Comparison of ENCODE assay signal across 21 cellular contexts in genomic region chr3:13705051-13705450, GRCh38.
DNase-seq lines count a peak whose midpoint lies in the region; ATAC-seq and TF ChIP-seq lines count a peak whose summit lies in the region.
"Had no signal": no experiment of that assay in that cellular context is flagged by ENCODE, and none has a peak within 500 bp of the region (broad histone marks: within the 10 kb centered on the region; RNA-seq: fewer than 3 reads in every experiment).

No MANE protein-coding gene starts in this region.

- H3K36me3 Mint-ChIP-seq in osteocyte (ENCODE audit: unreplicated experiment): no peaks in the 10 kb centered on the region
- no peaks in the 10 kb centered on the region for H3K36me3 Mint-ChIP-seq in activated naive CD4-positive, alpha-beta T cell treated with anti-CD3 and anti-CD28 coated beads for 36 hours (ENCODE audit: low read depth)
- H3K36me3 Mint-ChIP-seq: IgD-negative memory B cell had no signal

- no peak overlapping the region for H3K4me3 Mint-ChIP-seq in osteocyte (ENCODE audit: unreplicated experiment)
- no peak overlapping the region for H3K4me3 Mint-ChIP-seq in activated naive CD4-positive, alpha-beta T cell treated with anti-CD3 and anti-CD28 coated beads for 36 hours
- H3K4me3 Mint-ChIP-seq: HFFc6 had no signal

- peak; percentile 51 for DNase-seq in cardiac septum (ENCODE audit: low spot score)
- DNase-seq in Right ventricle myocardium inferior (ENCODE audit: missing footprints): no peak
- DNase-seq in activated CD8-positive, alpha-beta memory T cell treated with anti-CD3 and anti-CD28 coated beads, Interleukin-2, amount 50 U/mL, for 48 hours: peak; percentile 10
- peak; percentile 49 for DNase-seq in osteocyte (ENCODE audit: extremely low spot score, unreplicated experiment)
- peak; percentile 6 for DNase-seq in upper lobe of right lung
- no peak for DNase-seq in activated naive CD4-positive, alpha-beta T cell treated with anti-CD3 and anti-CD28 coated beads for 36 hours
- no peak for DNase-seq in NCI-H2196 treated with DMSO at 0.1 percent for 48 hours (lab: John Stamatoyannopoulos, UW; ENCODE audit: unreplicated experiment)
- DNase-seq: C1 segment of cervical spinal cord, DMS79, H7, HFFc6, Kasumi-1, MG63, NCI-H1048, NCI-H146, NCI-H2029 treated with DMSO at 0.1 percent for 48 hours, NCI-H2171 treated with DMSO at 0.1 percent for 48 hours, SHP77 treated with DMSO at 0.1 percent for 48 hours, SK-N-SH had no signal

- H3K9me3 Mint-ChIP-seq in osteocyte (ENCODE audit: unreplicated experiment): peaks cover 61% of the 10 kb centered on the region
- H3K9me3 Mint-ChIP-seq in activated naive CD4-positive, alpha-beta T cell treated with anti-CD3 and anti-CD28 coated beads for 36 hours: peaks cover 18% of the 10 kb centered on the region

- H3K36me3 ChIP-seq in upper lobe of right lung: no peaks in the 10 kb centered on the region
- H3K36me3 ChIP-seq: MG63 had no signal

- ATAC-seq in Right ventricle myocardium inferior: no peak
- ATAC-seq in upper lobe of right lung: no peak
- no peak for ATAC-seq in GM19467 (IDR thresholded peaks at IDR 0.05; ENCODE audit: unreplicated experiment)

- H3K4me1 Mint-ChIP-seq in osteocyte (ENCODE audit: unreplicated experiment): no peaks in the 10 kb centered on the region
- no peaks in the 10 kb centered on the region for H3K4me1 Mint-ChIP-seq in activated naive CD4-positive, alpha-beta T cell treated with anti-CD3 and anti-CD28 coated beads for 36 hours (ENCODE audit: low read depth)
- H3K4me1 Mint-ChIP-seq: IgD-negative memory B cell had no signal

- H3K4me3 ChIP-seq in upper lobe of right lung: no peak overlapping the region
- H3K4me3 ChIP-seq: MG63 had no signal

- no peaks in the 10 kb centered on the region for H3K4me1 ChIP-seq in upper lobe of right lung

- no peak overlapping the region for H3K27ac ChIP-seq in upper lobe of right lung

- intact Hi-C loops in cardiac septum (cut with DNase I) (no loop called here), Right ventricle myocardium inferior (cut with DNase I) (no loop called here), upper lobe of right lung (cut with DNase I) (no loop called here)
- intact Hi-C loops in activated naive CD4-positive, alpha-beta T cell treated with anti-CD3 and anti-CD28 coated beads for 36 hours (cut with micrococcal nuclease): no loop called here

- H3K27me3 Mint-ChIP-seq in osteocyte (ENCODE audit: unreplicated experiment): no peaks in the 10 kb centered on the region
- H3K27me3 Mint-ChIP-seq in activated naive CD4-positive, alpha-beta T cell treated with anti-CD3 and anti-CD28 coated beads for 36 hours (ENCODE audit: low read depth): peaks cover 10% of the 10 kb centered on the region

- H3K9me3 ChIP-seq in upper lobe of right lung: no peaks in the 10 kb centered on the region
- H3K9me3 ChIP-seq: MG63, SK-N-SH had no signal

- CTCF ChIA-PET in activated naive CD4-positive, alpha-beta T cell treated with anti-CD3 and anti-CD28 coated beads for 36 hours (lab: Charles Lee): no interaction called here

- no peak for TF ChIP-seq CTCF in osteocyte (IDR thresholded peaks at IDR 0.05)
- no peak for TF ChIP-seq CTCF in upper lobe of right lung (IDR thresholded peaks at IDR 0.05)

- H3K27me3 ChIP-seq in upper lobe of right lung: no peaks in the 10 kb centered on the region
- H3K27me3 ChIP-seq: MG63 had no signal

- H3K27ac Mint-ChIP-seq in osteocyte (ENCODE audit: unreplicated experiment): no peak overlapping the region
- H3K27ac Mint-ChIP-seq in activated naive CD4-positive, alpha-beta T cell treated with anti-CD3 and anti-CD28 coated beads for 36 hours: no peak overlapping the region
- H3K27ac Mint-ChIP-seq: HFFc6 had no signal

Comparison
In these comparisons a context has a peak if more than half of its experiments do, and no peak if none do; other contexts are left out.
1. DNase-seq: peak in cardiac septum (single experiment), activated CD8-positive, alpha-beta memory T cell treated with anti-CD3 and anti-CD28 coated beads, Interleukin-2, amount 50 U/mL, for 48 hours (single experiment), osteocyte (single experiment) and upper lobe of right lung (single experiment); none in Right ventricle myocardium inferior (single experiment), activated naive CD4-positive, alpha-beta T cell treated with anti-CD3 and anti-CD28 coated beads for 36 hours (single experiment) and NCI-H2196 treated with DMSO at 0.1 percent for 48 hours (single experiment).